1 cellular context compared by ENCODE assay signal in the genomic region with DNA sequence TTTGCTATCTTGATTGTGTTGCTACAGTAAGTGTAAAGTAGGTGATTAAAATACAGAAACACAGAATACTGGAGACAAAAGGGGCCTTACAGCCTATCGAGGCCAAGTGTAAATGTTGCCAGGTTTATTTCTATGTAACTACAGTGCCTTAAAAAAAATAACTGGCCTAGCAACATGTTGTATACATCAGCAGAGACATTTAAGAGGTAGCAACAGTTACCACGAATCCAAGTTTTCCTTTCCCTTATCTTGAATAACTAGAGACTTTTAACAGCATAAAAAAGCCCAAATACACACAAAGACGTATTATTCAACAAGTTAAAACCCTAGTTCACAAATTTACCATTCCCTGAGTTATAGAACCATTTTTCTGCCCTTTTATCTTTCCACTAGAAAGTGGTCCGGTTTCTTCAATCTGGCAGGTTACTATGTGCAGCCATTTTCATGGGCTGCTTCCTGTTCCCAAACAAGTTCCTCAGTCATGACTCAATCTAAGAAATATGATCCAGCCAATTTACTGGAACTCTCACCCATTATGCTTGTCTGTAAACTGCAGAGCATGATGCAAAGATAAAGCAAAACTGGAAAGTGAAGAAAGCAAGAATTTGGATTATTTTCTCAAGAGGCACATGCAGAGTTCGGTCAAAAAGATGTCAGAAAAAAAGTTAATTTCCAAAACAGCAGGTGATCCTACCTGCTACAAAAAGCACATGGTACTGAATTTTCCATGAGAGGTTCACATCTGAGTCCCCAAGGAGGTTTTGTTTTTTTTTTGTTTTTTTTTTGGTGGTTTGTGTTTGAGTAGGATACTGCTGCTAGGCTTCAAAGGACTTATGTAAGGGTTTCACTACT.
TF ChIP-seq lines count a peak whose summit lies in the region.

No MANE protein-coding gene starts in this region.

TF ChIP-seq in K562, 482 proteins besides CTCF, POLR2A, EP300 and RAD21 (continued from another document and continues in another):
- TF ChIP-seq, protein P1, sequence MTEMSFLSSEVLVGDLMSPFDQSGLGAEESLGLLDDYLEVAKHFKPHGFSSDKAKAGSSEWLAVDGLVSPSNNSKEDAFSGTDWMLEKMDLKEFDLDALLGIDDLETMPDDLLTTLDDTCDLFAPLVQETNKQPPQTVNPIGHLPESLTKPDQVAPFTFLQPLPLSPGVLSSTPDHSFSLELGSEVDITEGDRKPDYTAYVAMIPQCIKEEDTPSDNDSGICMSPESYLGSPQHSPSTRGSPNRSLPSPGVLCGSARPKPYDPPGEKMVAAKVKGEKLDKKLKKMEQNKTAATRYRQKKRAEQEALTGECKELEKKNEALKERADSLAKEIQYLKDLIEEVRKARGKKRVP (CRISPR knock-in tag; IDR thresholded peaks at IDR 0.05), result peak; percentile 81
- no peak for TF ChIP-seq SIX5 (IDR thresholded peaks at IDR 0.05; ENCODE audit: borderline replicate concordance in 1 of 2, insufficient read depth in 1 of 2, low read depth in 1 of 2, low read length in 2 of 2)
- TF ChIP-seq, protein P2, sequence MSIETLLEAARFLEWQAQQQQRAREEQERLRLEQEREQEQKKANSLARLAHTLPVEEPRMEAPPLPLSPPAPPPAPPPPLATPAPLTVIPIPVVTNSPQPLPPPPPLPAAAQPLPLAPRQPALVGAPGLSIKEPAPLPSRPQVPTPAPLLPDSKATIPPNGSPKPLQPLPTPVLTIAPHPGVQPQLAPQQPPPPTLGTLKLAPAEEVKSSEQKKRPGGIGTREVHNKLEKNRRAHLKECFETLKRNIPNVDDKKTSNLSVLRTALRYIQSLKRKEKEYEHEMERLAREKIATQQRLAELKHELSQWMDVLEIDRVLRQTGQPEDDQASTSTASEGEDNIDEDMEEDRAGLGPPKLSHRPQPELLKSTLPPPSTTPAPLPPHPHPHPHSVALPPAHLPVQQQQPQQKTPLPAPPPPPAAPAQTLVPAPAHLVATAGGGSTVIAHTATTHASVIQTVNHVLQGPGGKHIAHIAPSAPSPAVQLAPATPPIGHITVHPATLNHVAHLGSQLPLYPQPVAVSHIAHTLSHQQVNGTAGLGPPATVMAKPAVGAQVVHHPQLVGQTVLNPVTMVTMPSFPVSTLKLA (conservative IDR thresholded peaks at IDR 0.05), result peak in 1 of 2 experiments; percentile 62
- TF ChIP-seq, protein P3, sequence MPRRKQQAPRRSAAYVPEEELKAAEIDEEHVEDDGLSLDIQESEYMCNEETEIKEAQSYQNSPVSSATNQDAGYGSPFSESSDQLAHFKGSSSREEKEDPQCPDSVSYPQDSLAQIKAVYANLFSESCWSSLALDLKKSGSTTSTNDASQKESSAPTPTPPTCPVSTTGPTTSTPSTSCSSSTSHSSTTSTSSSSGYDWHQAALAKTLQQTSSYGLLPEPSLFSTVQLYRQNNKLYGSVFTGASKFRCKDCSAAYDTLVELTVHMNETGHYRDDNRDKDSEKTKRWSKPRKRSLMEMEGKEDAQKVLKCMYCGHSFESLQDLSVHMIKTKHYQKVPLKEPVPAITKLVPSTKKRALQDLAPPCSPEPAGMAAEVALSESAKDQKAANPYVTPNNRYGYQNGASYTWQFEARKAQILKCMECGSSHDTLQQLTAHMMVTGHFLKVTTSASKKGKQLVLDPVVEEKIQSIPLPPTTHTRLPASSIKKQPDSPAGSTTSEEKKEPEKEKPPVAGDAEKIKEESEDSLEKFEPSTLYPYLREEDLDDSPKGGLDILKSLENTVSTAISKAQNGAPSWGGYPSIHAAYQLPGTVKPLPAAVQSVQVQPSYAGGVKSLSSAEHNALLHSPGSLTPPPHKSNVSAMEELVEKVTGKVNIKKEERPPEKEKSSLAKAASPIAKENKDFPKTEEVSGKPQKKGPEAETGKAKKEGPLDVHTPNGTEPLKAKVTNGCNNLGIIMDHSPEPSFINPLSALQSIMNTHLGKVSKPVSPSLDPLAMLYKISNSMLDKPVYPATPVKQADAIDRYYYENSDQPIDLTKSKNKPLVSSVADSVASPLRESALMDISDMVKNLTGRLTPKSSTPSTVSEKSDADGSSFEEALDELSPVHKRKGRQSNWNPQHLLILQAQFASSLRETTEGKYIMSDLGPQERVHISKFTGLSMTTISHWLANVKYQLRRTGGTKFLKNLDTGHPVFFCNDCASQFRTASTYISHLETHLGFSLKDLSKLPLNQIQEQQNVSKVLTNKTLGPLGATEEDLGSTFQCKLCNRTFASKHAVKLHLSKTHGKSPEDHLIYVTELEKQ (CRISPR knock-in tag; IDR thresholded peaks at IDR 0.05), result no peak
- TF ChIP-seq NFATC3 (IDR thresholded peaks at IDR 0.05), result peak; percentile 70; the same call in 1 of the 2 replicates
- TF ChIP-seq, protein P4, sequence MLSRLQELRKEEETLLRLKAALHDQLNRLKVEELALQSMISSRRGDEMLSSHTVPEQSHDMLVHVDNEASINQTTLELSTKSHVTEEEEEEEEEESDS (CRISPR knock-in tag; IDR thresholded peaks at IDR 0.05), result no peak
- no peak for TF ChIP-seq CBX1 (IDR thresholded peaks at IDR 0.05; ENCODE audit: low read depth)
- TF ChIP-seq NONO (IDR thresholded peaks at IDR 0.05; ENCODE audit: low read depth in 2 of 2, low read length in 1 of 2), result no peak
- TF ChIP-seq GABPB1 (CRISPR knock-in tag; IDR thresholded peaks at IDR 0.05), result no peak
- TF ChIP-seq MEF2A (IDR thresholded peaks at IDR 0.05; ENCODE audit: control insufficient read depth, low read depth, low read length), result 0 out of 2 replicates have a peak, but pooled peaks have one; percentile 44
- TF ChIP-seq OTX1 (CRISPR knock-in tag; IDR thresholded peaks at IDR 0.05), result no peak
- TF ChIP-seq, protein P5, sequence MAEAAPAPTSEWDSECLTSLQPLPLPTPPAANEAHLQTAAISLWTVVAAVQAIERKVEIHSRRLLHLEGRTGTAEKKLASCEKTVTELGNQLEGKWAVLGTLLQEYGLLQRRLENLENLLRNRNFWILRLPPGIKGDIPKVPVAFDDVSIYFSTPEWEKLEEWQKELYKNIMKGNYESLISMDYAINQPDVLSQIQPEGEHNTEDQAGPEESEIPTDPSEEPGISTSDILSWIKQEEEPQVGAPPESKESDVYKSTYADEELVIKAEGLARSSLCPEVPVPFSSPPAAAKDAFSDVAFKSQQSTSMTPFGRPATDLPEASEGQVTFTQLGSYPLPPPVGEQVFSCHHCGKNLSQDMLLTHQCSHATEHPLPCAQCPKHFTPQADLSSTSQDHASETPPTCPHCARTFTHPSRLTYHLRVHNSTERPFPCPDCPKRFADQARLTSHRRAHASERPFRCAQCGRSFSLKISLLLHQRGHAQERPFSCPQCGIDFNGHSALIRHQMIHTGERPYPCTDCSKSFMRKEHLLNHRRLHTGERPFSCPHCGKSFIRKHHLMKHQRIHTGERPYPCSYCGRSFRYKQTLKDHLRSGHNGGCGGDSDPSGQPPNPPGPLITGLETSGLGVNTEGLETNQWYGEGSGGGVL (CRISPR knock-in tag; IDR thresholded peaks at IDR 0.05), result no peak
- TF ChIP-seq, protein P6, sequence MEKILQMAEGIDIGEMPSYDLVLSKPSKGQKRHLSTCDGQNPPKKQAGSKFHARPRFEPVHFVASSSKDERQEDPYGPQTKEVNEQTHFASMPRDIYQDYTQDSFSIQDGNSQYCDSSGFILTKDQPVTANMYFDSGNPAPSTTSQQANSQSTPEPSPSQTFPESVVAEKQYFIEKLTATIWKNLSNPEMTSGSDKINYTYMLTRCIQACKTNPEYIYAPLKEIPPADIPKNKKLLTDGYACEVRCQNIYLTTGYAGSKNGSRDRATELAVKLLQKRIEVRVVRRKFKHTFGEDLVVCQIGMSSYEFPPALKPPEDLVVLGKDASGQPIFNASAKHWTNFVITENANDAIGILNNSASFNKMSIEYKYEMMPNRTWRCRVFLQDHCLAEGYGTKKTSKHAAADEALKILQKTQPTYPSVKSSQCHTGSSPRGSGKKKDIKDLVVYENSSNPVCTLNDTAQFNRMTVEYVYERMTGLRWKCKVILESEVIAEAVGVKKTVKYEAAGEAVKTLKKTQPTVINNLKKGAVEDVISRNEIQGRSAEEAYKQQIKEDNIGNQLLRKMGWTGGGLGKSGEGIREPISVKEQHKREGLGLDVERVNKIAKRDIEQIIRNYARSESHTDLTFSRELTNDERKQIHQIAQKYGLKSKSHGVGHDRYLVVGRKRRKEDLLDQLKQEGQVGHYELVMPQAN (IDR thresholded peaks at IDR 0.05; ENCODE audit: borderline replicate concordance), result 0 out of 2 replicates have a peak, but pooled peaks have one; percentile 59
- no peak for TF ChIP-seq SNRNP70 (optimal IDR thresholded peaks at IDR 0.05; ENCODE audit: low read depth, low read length)
- peak; percentile 93 for TF ChIP-seq CEBPG (CRISPR knock-in tag; IDR thresholded peaks at IDR 0.05)
- peak; percentile 92 to 96 for TF ChIP-seq CEBPG (tag; conservative IDR thresholded peaks at IDR 0.05 in 1 of 2, IDR thresholded peaks at IDR 0.05 in 1 of 2)
- TF ChIP-seq ZNF589 (CRISPR knock-in tag; IDR thresholded peaks at IDR 0.05; ENCODE audit: low read depth), result peak; percentile 94
- TF ChIP-seq SMARCE1 (IDR thresholded peaks at IDR 0.05), result peak; percentile 92
- TF ChIP-seq MEIS2 (IDR thresholded peaks at IDR 0.05; ENCODE audit: partially characterized antibody), result peak; percentile 88
- TF ChIP-seq SP2 (IDR thresholded peaks at IDR 0.05; ENCODE audit: extremely low read depth, low read depth, low read length, poor library complexity, severe bottlenecking), result no peak
- no peak for TF ChIP-seq CHD2 (IDR thresholded peaks at IDR 0.05; ENCODE audit: low read depth, low read length)
- TF ChIP-seq ZNF695 (CRISPR knock-in tag; IDR thresholded peaks at IDR 0.05), result no peak
- TF ChIP-seq ZBTB8A (IDR thresholded peaks at IDR 0.05; ENCODE audit: partially characterized antibody), result no peak
- TF ChIP-seq, protein P7, sequence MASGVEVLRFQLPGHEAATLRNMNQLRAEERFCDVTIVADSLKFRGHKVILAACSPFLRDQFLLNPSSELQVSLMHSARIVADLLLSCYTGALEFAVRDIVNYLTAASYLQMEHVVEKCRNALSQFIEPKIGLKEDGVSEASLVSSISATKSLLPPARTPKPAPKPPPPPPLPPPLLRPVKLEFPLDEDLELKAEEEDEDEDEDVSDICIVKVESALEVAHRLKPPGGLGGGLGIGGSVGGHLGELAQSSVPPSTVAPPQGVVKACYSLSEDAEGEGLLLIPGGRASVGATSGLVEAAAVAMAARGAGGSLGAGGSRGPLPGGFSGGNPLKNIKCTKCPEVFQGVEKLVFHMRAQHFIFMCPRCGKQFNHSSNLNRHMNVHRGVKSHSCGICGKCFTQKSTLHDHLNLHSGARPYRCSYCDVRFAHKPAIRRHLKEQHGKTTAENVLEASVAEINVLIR (CRISPR knock-in tag; IDR thresholded peaks at IDR 0.05), result no peak
- no peak for TF ChIP-seq POLR3G (IDR thresholded peaks at IDR 0.05; ENCODE audit: extremely low read depth, insufficient read length, insufficient replicate concordance)
- no peak for TF ChIP-seq COPS2 (conservative IDR thresholded peaks at IDR 0.05)
- TF ChIP-seq, protein P8, sequence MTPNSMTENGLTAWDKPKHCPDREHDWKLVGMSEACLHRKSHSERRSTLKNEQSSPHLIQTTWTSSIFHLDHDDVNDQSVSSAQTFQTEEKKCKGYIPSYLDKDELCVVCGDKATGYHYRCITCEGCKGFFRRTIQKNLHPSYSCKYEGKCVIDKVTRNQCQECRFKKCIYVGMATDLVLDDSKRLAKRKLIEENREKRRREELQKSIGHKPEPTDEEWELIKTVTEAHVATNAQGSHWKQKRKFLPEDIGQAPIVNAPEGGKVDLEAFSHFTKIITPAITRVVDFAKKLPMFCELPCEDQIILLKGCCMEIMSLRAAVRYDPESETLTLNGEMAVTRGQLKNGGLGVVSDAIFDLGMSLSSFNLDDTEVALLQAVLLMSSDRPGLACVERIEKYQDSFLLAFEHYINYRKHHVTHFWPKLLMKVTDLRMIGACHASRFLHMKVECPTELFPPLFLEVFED (CRISPR knock-in tag; conservative IDR thresholded peaks at IDR 0.05), result no peak; the same call in 1 of the 2 replicates
- TF ChIP-seq SAP30 (IDR thresholded peaks at IDR 0.05; ENCODE audit: borderline replicate concordance, insufficient read depth, low read depth, low read length, poor library complexity, severe bottlenecking), result no peak
- TF ChIP-seq HNRNPK (IDR thresholded peaks at IDR 0.05; ENCODE audit: low read depth, low read length, poor library complexity, severe bottlenecking), result no peak
- TF ChIP-seq, protein P9, sequence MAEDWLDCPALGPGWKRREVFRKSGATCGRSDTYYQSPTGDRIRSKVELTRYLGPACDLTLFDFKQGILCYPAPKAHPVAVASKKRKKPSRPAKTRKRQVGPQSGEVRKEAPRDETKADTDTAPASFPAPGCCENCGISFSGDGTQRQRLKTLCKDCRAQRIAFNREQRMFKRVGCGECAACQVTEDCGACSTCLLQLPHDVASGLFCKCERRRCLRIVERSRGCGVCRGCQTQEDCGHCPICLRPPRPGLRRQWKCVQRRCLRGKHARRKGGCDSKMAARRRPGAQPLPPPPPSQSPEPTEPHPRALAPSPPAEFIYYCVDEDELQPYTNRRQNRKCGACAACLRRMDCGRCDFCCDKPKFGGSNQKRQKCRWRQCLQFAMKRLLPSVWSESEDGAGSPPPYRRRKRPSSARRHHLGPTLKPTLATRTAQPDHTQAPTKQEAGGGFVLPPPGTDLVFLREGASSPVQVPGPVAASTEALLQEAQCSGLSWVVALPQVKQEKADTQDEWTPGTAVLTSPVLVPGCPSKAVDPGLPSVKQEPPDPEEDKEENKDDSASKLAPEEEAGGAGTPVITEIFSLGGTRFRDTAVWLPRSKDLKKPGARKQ (CRISPR knock-in tag; IDR thresholded peaks at IDR 0.05), result 0 out of 2 replicates have a peak, but pooled peaks have one; percentile 36
- TF ChIP-seq RBM17 (IDR thresholded peaks at IDR 0.05; ENCODE audit: borderline replicate concordance, low read depth, low read length), result no peak
- TF ChIP-seq ZNF584 (CRISPR knock-in tag; IDR thresholded peaks at IDR 0.05; ENCODE audit: low read depth), result peak; percentile 85
- no peak for TF ChIP-seq ZNF316 (IDR thresholded peaks at IDR 0.05)
- peak; percentile 77 for TF ChIP-seq GATA2 (CRISPR knock-in tag; IDR thresholded peaks at IDR 0.05)
- no peak for TF ChIP-seq FOXA1 (IDR thresholded peaks at IDR 0.05; ENCODE audit: borderline replicate concordance)
- no peak for TF ChIP-seq RBM15 (IDR thresholded peaks at IDR 0.05; ENCODE audit: insufficient read depth, low read length)
- no peak for TF ChIP-seq SIN3B (IDR thresholded peaks at IDR 0.05; ENCODE audit: low read depth)
- no peak for TF ChIP-seq ZNF445 (CRISPR knock-in tag; IDR thresholded peaks at IDR 0.05; ENCODE audit: low read depth)
- TF ChIP-seq NCOA6 (IDR thresholded peaks at IDR 0.05), result no peak
- peak; percentile 80 for TF ChIP-seq EP400 (IDR thresholded peaks at IDR 0.05)
- no peak for TF ChIP-seq MECOM (CRISPR knock-in tag; IDR thresholded peaks at IDR 0.05)
- TF ChIP-seq, protein P10, sequence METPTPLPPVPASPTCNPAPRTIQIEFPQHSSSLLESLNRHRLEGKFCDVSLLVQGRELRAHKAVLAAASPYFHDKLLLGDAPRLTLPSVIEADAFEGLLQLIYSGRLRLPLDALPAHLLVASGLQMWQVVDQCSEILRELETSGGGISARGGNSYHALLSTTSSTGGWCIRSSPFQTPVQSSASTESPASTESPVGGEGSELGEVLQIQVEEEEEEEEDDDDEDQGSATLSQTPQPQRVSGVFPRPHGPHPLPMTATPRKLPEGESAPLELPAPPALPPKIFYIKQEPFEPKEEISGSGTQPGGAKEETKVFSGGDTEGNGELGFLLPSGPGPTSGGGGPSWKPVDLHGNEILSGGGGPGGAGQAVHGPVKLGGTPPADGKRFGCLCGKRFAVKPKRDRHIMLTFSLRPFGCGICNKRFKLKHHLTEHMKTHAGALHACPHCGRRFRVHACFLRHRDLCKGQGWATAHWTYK (CRISPR knock-in tag; IDR thresholded peaks at IDR 0.05), result peak; percentile 25; the same call in 1 of the 2 replicates
- TF ChIP-seq NFIC (IDR thresholded peaks at IDR 0.05), result no peak
- TF ChIP-seq MYNN (IDR thresholded peaks at IDR 0.05), result 0 out of 2 replicates have a peak, but pooled peaks have one; percentile 6
- TF ChIP-seq MYNN (CRISPR knock-in tag; IDR thresholded peaks at IDR 0.05), result no peak
- no peak for TF ChIP-seq NR2C2 (CRISPR knock-in tag; IDR thresholded peaks at IDR 0.05)
- TF ChIP-seq NR2C2 (tag; IDR thresholded peaks at IDR 0.05), result peak; percentile 72
- no peak for TF ChIP-seq FUS (optimal IDR thresholded peaks at IDR 0.05; ENCODE audit: low read depth, low read length)
- TF ChIP-seq CEBPB (tag; IDR thresholded peaks at IDR 0.05), result peak; percentile 71
